ENCODE assay signal across 17 cellular contexts in the genomic region with DNA sequence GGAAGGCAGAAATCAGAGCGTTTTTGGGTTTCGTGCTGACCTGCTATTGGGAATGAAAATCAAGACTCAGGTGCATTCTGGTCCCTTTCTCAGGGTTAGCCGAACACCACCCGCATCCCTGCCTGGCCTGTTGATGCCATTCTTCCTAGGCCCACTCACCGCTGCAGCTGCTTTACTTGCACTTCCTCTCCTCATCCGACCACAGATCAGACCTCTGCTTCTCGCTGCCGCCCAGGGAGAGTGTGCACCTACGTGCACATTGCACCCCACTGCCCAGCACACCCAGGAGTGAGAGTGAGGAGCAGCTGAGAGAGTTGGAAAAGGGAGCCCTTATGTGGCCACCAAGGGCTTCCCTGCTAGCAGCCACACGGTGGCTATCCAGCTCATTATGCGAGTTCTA. TPM values are rescaled to one million over a fixed set of nuclear protein-coding genes. Genes with fewer than 3 reads are reported as not detected.
"Had no signal": no experiment of that assay in that cellular context is flagged by ENCODE, and none has a peak within 500 bp of the region (broad histone marks: within the 10 kb centered on the region; RNA-seq: fewer than 3 reads in every experiment).

No MANE protein-coding gene starts in this region.

RNA-seq across cellular contexts. Expression of a gene that starts 12.2 kb away (rescaled TPM):
- total RNA-seq: esophagus mucosa, gastrocnemius medialis, glomerular endothelial cell, left ventricle myocardium superior, lower lobe of right lung, mononuclear cell, natural killer cell, occipital lobe, ovary, renal cortical epithelial cell, right cardiac atrium, sigmoid colon, skeletal muscle tissue, urinary bladder had no signal
- polyA plus RNA-seq: keratinocyte, neural cell, ovary, psoas muscle, right cardiac atrium, sigmoid colon, urinary bladder had no signal

RNA-seq across cellular contexts. Expression of a gene that starts 49.8 kb away (rescaled TPM):
- total RNA-seq: esophagus mucosa, gastrocnemius medialis, glomerular endothelial cell, left ventricle myocardium superior, lower lobe of right lung, mononuclear cell, natural killer cell, occipital lobe, psoas muscle, renal cortical epithelial cell, right cardiac atrium, sigmoid colon, skeletal muscle tissue, urinary bladder had no signal
- polyA plus RNA-seq: keratinocyte, neural cell, ovary, psoas muscle, right cardiac atrium, sigmoid colon, urinary bladder had no signal

RNA-seq across cellular contexts. Expression of a gene that starts 57.6 kb away (rescaled TPM):
- total RNA-seq: esophagus mucosa, left ventricle myocardium superior, lower lobe of right lung, renal cortical epithelial cell, sigmoid colon had no signal
